ENCODE assay signal across 1 cellular context in the genomic region with DNA sequence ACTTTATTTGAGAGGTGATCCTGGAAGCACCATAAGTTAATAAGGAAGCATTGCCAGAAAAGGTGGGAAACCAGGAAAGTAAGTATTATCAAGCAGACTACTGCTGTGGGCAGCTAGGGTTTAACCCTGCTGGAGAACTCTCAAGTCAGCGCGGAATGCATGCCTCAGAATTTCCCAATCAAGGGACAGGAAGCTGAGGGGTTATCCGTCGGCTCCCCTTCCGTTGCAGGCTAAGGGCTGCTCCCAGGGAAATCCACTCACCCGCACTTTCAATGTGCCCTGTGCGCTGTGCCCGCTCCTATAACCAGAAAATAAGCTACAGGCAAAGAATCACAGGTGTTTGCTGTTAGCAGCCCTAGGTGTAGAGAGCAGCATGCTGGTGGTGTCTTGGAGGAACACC.
TF ChIP-seq lines count a peak whose summit lies in the region.

No MANE protein-coding gene starts in this region.

TF ChIP-seq in GM23338, 12 proteins besides CTCF, POLR2A, EP300 and RAD21 (continued from another document):
- TF ChIP-seq ZNF462 (CRISPR knock-in tag; IDR thresholded peaks at IDR 0.05) (no peak), JUNB (IDR thresholded peaks at IDR 0.05; ENCODE audit: unreplicated experiment) (no peak), EZH2 (IDR thresholded peaks at IDR 0.05; ENCODE audit: low read depth, unreplicated experiment) (no peak), ETS1 (IDR thresholded peaks at IDR 0.05) (no peak), NANOG (IDR thresholded peaks at IDR 0.05; ENCODE audit: borderline replicate concordance) (no peak), ZNF114 (CRISPR knock-in tag; IDR thresholded peaks at IDR 0.05) (no peak)
- TF ChIP-seq, protein P1, sequence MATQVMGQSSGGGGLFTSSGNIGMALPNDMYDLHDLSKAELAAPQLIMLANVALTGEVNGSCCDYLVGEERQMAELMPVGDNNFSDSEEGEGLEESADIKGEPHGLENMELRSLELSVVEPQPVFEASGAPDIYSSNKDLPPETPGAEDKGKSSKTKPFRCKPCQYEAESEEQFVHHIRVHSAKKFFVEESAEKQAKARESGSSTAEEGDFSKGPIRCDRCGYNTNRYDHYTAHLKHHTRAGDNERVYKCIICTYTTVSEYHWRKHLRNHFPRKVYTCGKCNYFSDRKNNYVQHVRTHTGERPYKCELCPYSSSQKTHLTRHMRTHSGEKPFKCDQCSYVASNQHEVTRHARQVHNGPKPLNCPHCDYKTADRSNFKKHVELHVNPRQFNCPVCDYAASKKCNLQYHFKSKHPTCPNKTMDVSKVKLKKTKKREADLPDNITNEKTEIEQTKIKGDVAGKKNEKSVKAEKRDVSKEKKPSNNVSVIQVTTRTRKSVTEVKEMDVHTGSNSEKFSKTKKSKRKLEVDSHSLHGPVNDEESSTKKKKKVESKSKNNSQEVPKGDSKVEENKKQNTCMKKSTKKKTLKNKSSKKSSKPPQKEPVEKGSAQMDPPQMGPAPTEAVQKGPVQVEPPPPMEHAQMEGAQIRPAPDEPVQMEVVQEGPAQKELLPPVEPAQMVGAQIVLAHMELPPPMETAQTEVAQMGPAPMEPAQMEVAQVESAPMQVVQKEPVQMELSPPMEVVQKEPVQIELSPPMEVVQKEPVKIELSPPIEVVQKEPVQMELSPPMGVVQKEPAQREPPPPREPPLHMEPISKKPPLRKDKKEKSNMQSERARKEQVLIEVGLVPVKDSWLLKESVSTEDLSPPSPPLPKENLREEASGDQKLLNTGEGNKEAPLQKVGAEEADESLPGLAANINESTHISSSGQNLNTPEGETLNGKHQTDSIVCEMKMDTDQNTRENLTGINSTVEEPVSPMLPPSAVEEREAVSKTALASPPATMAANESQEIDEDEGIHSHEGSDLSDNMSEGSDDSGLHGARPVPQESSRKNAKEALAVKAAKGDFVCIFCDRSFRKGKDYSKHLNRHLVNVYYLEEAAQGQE (IDR thresholded peaks at IDR 0.05; ENCODE audit: unreplicated experiment) = no peak
